8 cellular contexts compared by ENCODE assay signal in genomic region chr18:51028201-51028805, GRCh38. TPM values are rescaled to one million over a fixed set of nuclear protein-coding genes. Genes with fewer than 3 reads are reported as not detected.
A peak's percentile ranks its signal among the peaks of the same experiment; 100 is the strongest.
DNase-seq lines count a peak whose midpoint lies in the region; ATAC-seq and TF ChIP-seq lines count a peak whose summit lies in the region.

No MANE protein-coding gene starts in this region.

- peaks cover 10% of the 10 kb centered on the region for H3K27me3 Mint-ChIP-seq in glutamatergic neuron (ENCODE audit: unreplicated experiment)

- H3K27me3 ChIP-seq in tibial artery: no peaks in the 10 kb centered on the region

- H3K27ac ChIP-seq in tibial artery: peak overlapping the region in 1 of 2 donors; percentile 92

- TF ChIP-seq CTCF in glutamatergic neuron (IDR thresholded peaks at IDR 0.05; ENCODE audit: partially characterized antibody, unreplicated experiment) (no peak), tibial artery (IDR thresholded peaks at IDR 0.05) (no peak)

- H3K9me3 Mint-ChIP-seq in glutamatergic neuron (ENCODE audit: unreplicated experiment): peaks cover 11% of the 10 kb centered on the region

- intact Hi-C loops in tibial artery (cut with DNase I; ENCODE audit: low total_unique reads): loop anchor here (5.0 kb wide), 2 partner anchors 56 to 151 kb away; partner anchors contain the start of gene ME2

- peaks cover 4% of the 10 kb centered on the region for H3K36me3 Mint-ChIP-seq in glutamatergic neuron (ENCODE audit: unreplicated experiment)

- ATAC-seq in GM21529 (IDR thresholded peaks at IDR 0.05; ENCODE audit: unreplicated experiment) (peak; percentile 24), HG02571 (IDR thresholded peaks at IDR 0.05; ENCODE audit: unreplicated experiment) (no peak)

- peak overlapping the region; percentile 64 for H3K27ac Mint-ChIP-seq in glutamatergic neuron (ENCODE audit: unreplicated experiment)

- H3K9me3 ChIP-seq in tibial artery: no peaks in the 10 kb centered on the region

- peak; percentile 54 for DNase-seq in Caki2 (ENCODE audit: low read depth)
- peak; percentile 40 for DNase-seq in SK-MEL-5 (ENCODE audit: low read depth, low spot score)
- no peak for DNase-seq in glutamatergic neuron
- no peak for DNase-seq in inferior parietal cortex (ENCODE audit: extremely low spot score)
- no peak for DNase-seq in activated gamma-delta T cell treated with Interleukin-2 at 50 U/mL for 16 hours
- DNase-seq in tibial artery: no peak

- peaks cover 0 to 46% (median 16%) of the 10 kb centered on the region in 4 donors for H3K4me1 ChIP-seq in tibial artery

- peaks cover 0 to 15% (median 11%) of the 10 kb centered on the region in 3 donors for H3K36me3 ChIP-seq in tibial artery

- in situ Hi-C loops in Caki2 (cut with HindIII; ENCODE audit: low pct_unique_long_range_greater_than_20kb, low sequenced_read_pairs) (no loop called here), SK-MEL-5 (cut with HindIII; ENCODE audit: low pct_unique_long_range_greater_than_20kb, low sequenced_read_pairs) (no loop called here)

- peak overlapping the region in 1 of 2 donors; percentile 85 for H3K4me3 ChIP-seq in tibial artery

- H3K4me1 Mint-ChIP-seq in glutamatergic neuron (ENCODE audit: low read depth, unreplicated experiment): peaks cover 22% of the 10 kb centered on the region

- peak overlapping the region; percentile 96 for H3K4me3 Mint-ChIP-seq in glutamatergic neuron (ENCODE audit: unreplicated experiment)

RNA-seq across cellular contexts. Expression of gene SMAD4, which starts 1.7 kb away (rescaled TPM):
- 39.4 and 48.9 TPM in 2 replicates for total RNA-seq in Caki2 (2014; rRNA removed; shearing (Covaris generic); ENCODE audit: low replicate concordance)
- 84.6 and 95.2 TPM in 2 replicates for total RNA-seq in SK-MEL-5 (2014; rRNA removed; shearing (Covaris generic))
- 45.8 and 47.6 TPM in 2 replicates for polyA plus RNA-seq in SK-MEL-5 (2015; cell fraction: cytosol; rRNA removed)
- polyA plus RNA-seq in SK-MEL-5 (2015; cell fraction: nucleus; rRNA removed): 42.7 and 57.2 TPM in 2 replicates
- 121 TPM for total RNA-seq in glutamatergic neuron (ENCODE audit: unreplicated experiment)

Comparison
In these comparisons a context has a peak if more than half of its experiments do, and no peak if none do; other contexts are left out.
1. DNase-seq: peak in Caki2 (single experiment) and SK-MEL-5 (single experiment); none in glutamatergic neuron (single experiment), inferior parietal cortex (single experiment), activated gamma-delta T cell treated with Interleukin-2 at 50 U/mL for 16 hours (single experiment) and tibial artery (0 of 2).